In the genomic region with DNA sequence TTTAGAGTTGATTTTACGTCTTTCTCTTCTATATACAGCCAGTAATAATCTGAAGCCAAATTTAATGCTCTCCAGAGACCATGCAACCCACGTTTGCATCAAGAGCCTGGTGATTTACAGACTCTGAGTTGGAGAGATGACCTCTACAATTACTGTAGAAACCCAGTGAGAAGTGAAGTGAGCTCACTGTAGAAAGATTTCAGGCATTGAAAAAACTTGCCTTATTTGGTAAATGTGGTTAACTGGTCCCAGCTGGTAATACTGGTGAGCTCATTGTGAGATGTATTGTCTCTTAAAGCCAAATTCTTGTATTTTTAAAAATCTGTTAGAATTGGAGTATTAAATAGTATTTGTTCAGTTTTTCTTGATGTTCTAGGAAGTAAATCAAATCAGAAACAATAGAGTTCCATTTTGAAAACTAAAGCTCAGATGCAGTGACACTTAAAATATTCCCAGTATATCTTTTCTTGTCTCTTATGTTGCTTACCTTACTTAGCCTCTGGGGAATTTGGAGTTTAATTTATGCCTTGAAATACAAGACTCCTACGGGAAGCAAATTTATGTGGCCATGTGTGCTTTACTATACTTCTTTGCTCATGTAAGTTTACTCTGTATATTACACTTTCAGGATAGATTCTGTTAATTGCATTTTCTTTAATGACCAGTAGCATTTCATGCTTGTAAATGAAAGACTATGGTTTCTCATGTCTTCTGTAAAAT, we compare ENCODE assay signal across 9 cellular contexts.
DNase-seq lines count a peak whose midpoint lies in the region; ATAC-seq and TF ChIP-seq lines count a peak whose summit lies in the region.
"Had no signal": no experiment of that assay in that cellular context is flagged by ENCODE, and none has a peak within 500 bp of the region (broad histone marks: within the 10 kb centered on the region; RNA-seq: fewer than 3 reads in every experiment).

No MANE protein-coding gene starts in this region.

- peaks cover 52% of the 10 kb centered on the region for H3K4me1 Mint-ChIP-seq in nephron progenitor cell
- no peaks in the 10 kb centered on the region for H3K4me1 Mint-ChIP-seq in activated naive CD4-positive, alpha-beta T cell treated with anti-CD3 and anti-CD28 coated beads, Interleukin-2, amount 10 ng/mL, durations not matched to agents 7 days and 5 days

- ATAC-seq in GM18873 (IDR thresholded peaks at IDR 0.05; ENCODE audit: low FRiP score, unreplicated experiment) = peak; percentile 95
- peak; percentile 76 for ATAC-seq in HG03196 (IDR thresholded peaks at IDR 0.05; ENCODE audit: unreplicated experiment)

- peaks cover 23% of the 10 kb centered on the region for H3K9me3 Mint-ChIP-seq in nephron progenitor cell
- peaks cover 12% of the 10 kb centered on the region for H3K9me3 Mint-ChIP-seq in activated naive CD4-positive, alpha-beta T cell treated with anti-CD3 and anti-CD28 coated beads, Interleukin-2, amount 10 ng/mL, durations not matched to agents 7 days and 5 days

- peak overlapping the region; percentile 21 to 73 for H3K27ac ChIP-seq in breast epithelium
- H3K27ac ChIP-seq in ovary = no peak overlapping the region
- H3K27ac ChIP-seq in dorsolateral prefrontal cortex = no peak overlapping the region

- H3K9me3 ChIP-seq in breast epithelium (no peaks in the 10 kb centered on the region), ovary (no peaks in the 10 kb centered on the region)

- CTCF ChIA-PET in activated naive CD4-positive, alpha-beta T cell treated with anti-CD3 and anti-CD28 coated beads, Interleukin-2, amount 10 ng/mL, durations not matched to agents 7 days and 5 days (lab: Charles Lee) = no interaction called here

- peaks cover 19% of the 10 kb centered on the region for H3K36me3 Mint-ChIP-seq in nephron progenitor cell (ENCODE audit: low read depth)
- no peaks in the 10 kb centered on the region for H3K36me3 Mint-ChIP-seq in activated naive CD4-positive, alpha-beta T cell treated with anti-CD3 and anti-CD28 coated beads, Interleukin-2, amount 10 ng/mL, durations not matched to agents 7 days and 5 days

- H3K36me3 ChIP-seq in breast epithelium (no peaks in the 10 kb centered on the region), ovary (no peaks in the 10 kb centered on the region)

- H3K27me3 Mint-ChIP-seq in nephron progenitor cell (ENCODE audit: low read depth, poor library complexity) = peaks cover 3% of the 10 kb centered on the region
- H3K27me3 Mint-ChIP-seq in activated naive CD4-positive, alpha-beta T cell treated with anti-CD3 and anti-CD28 coated beads, Interleukin-2, amount 10 ng/mL, durations not matched to agents 7 days and 5 days = no peaks in the 10 kb centered on the region

- H3K4me1 ChIP-seq in breast epithelium = no peaks in the 10 kb centered on the region
- no peaks in the 10 kb centered on the region for H3K4me1 ChIP-seq in ovary (ENCODE audit: insufficient read depth)

- H3K4me3 Mint-ChIP-seq in nephron progenitor cell = peak overlapping the region; percentile 26
- H3K4me3 Mint-ChIP-seq in activated naive CD4-positive, alpha-beta T cell treated with anti-CD3 and anti-CD28 coated beads, Interleukin-2, amount 10 ng/mL, durations not matched to agents 7 days and 5 days = no peak overlapping the region
- H3K4me3 Mint-ChIP-seq: neural crest cell had no signal

- no peaks in the 10 kb centered on the region for H3K27me3 ChIP-seq in breast epithelium
- H3K27me3 ChIP-seq in ovary = no peaks in the 10 kb centered on the region
- no peaks in the 10 kb centered on the region for H3K27me3 ChIP-seq in dorsolateral prefrontal cortex

- TF ChIP-seq POLR2A in breast epithelium (IDR thresholded peaks at IDR 0.05) = no peak
- TF ChIP-seq POLR2A in ovary (IDR thresholded peaks at IDR 0.05) = no peak

- WGBS in ovary, 3 donors = 9 to 21% (median 12%) methylated on average over 3 of the region's 3 CpGs

- intact Hi-C loops in breast epithelium (cut with DNase I; ENCODE audit: low total_unique reads) (no loop called here), ovary (cut with DNase I) (no loop called here), dorsolateral prefrontal cortex (cut with DNase I) (no loop called here)

- no peak for TF ChIP-seq EP300 in ovary (IDR thresholded peaks at IDR 0.05)

- DNase-seq in breast epithelium (ENCODE audit: low spot score in 2 of 2) = no peak
- peak; percentile 9 for DNase-seq in nephron progenitor cell
- DNase-seq in ovary = no peak
- no peak for DNase-seq in HUDEP-2 (lab: John Stamatoyannopoulos, UW; ENCODE audit: unreplicated experiment in 76 of 76)
- DNase-seq in activated naive CD4-positive, alpha-beta T cell treated with anti-CD3 and anti-CD28 coated beads, Interleukin-2, amount 10 ng/mL, durations not matched to agents 7 days and 5 days = no peak
- DNase-seq in dorsolateral prefrontal cortex = no peak

- H3K27ac Mint-ChIP-seq in nephron progenitor cell = peak overlapping the region; percentile 98
- no peak overlapping the region for H3K27ac Mint-ChIP-seq in activated naive CD4-positive, alpha-beta T cell treated with anti-CD3 and anti-CD28 coated beads, Interleukin-2, amount 10 ng/mL, durations not matched to agents 7 days and 5 days

- TF ChIP-seq CTCF in breast epithelium (IDR thresholded peaks at IDR 0.05) = no peak
- no peak for TF ChIP-seq CTCF in nephron progenitor cell (IDR thresholded peaks at IDR 0.05)
- no peak for TF ChIP-seq CTCF in ovary (IDR thresholded peaks at IDR 0.05)
- TF ChIP-seq CTCF in dorsolateral prefrontal cortex (IDR thresholded peaks at IDR 0.05 in 54 of 56, conservative IDR thresholded peaks at IDR 0.05 in 2 of 56; ENCODE audit: low read depth in 1 of 56, partially characterized antibody in 56 of 56) = no peak

- H3K4me3 ChIP-seq in breast epithelium = no peak overlapping the region
- H3K4me3 ChIP-seq in ovary = no peak overlapping the region
- H3K4me3 ChIP-seq in dorsolateral prefrontal cortex = no peak overlapping the region

Comparison
In these comparisons a context has a peak if more than half of its experiments do, and no peak if none do; other contexts are left out.
1. H3K27ac ChIP-seq: peak in breast epithelium (2 of 2); none in ovary (0 of 2) and dorsolateral prefrontal cortex (0 of 59).